ENCODE assay signal across 2 cellular contexts in the genomic region with DNA sequence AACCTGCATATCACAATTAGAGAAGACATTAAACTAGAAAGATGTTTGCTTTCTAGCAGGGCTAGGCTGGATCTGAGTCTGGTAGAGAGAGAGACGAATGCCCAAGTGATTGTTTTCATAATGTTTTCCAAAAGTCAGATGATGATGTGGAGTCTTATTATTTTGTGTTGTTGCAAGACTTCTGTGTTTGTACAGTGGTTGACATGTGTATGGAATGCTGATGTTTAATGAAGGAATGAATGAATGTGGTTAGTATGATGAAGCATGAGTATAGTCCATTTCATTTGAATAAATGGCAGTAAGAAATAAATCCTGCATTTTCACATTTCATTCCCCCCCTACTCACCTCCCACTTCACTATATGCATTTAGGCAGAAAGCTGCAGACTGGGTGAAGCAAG.
A peak's percentile ranks its signal among the peaks of the same experiment; 100 is the strongest.
TF ChIP-seq lines count a peak whose summit lies in the region.

No MANE protein-coding gene starts in this region.

TF ChIP-seq in IMR-90, 13 proteins besides CTCF, POLR2A, EP300 and RAD21:
- TF ChIP-seq CHD1 (IDR thresholded peaks at IDR 0.05; ENCODE audit: low read depth, low read length) (no peak), CEBPB (IDR thresholded peaks at IDR 0.05; ENCODE audit: low read depth, low read length) (peak; percentile 83), RCOR1 (IDR thresholded peaks at IDR 0.05; ENCODE audit: insufficient replicate concordance, low read length) (no peak), BHLHE40 (IDR thresholded peaks at IDR 0.05; ENCODE audit: low read depth, low read length) (no peak; the same call in 1 of the 2 replicates)
- TF ChIP-seq, protein P1, sequence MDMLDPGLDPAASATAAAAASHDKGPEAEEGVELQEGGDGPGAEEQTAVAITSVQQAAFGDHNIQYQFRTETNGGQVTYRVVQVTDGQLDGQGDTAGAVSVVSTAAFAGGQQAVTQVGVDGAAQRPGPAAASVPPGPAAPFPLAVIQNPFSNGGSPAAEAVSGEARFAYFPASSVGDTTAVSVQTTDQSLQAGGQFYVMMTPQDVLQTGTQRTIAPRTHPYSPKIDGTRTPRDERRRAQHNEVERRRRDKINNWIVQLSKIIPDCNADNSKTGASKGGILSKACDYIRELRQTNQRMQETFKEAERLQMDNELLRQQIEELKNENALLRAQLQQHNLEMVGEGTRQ (IDR thresholded peaks at IDR 0.05; ENCODE audit: low read depth, low read length), result no peak

TF ChIP-seq in GM12891, 5 proteins besides CTCF, POLR2A, EP300 and RAD21:
- TF ChIP-seq TAF1 (IDR thresholded peaks at IDR 0.05; ENCODE audit: low read depth, low read length) (no peak), SPI1 (IDR thresholded peaks at IDR 0.05; ENCODE audit: low read depth, low read length) (no peak), POU2F2 (IDR thresholded peaks at IDR 0.05; ENCODE audit: low read depth, low read length) (no peak), PAX5 (IDR thresholded peaks at IDR 0.05; ENCODE audit: insufficient read depth, low read length, severe bottlenecking) (no peak), POLR2AphosphoS5 (IDR thresholded peaks at IDR 0.05; ENCODE audit: low read depth, low read length) (no peak)
